In genomic region chr15:50391561-50391960, GRCh38 we compare ENCODE assay signal across 8 cellular contexts. TPM values are rescaled to one million over a fixed set of nuclear protein-coding genes. Genes with fewer than 3 reads are reported as not detected.
DNase-seq lines count a peak whose midpoint lies in the region; ATAC-seq, FAIRE-seq and TF ChIP-seq lines count a peak whose summit lies in the region.
"Not testable (repeated sequence)": the region's sequence is repeated elsewhere in the genome, so short reads cannot be mapped to it uniquely, and the experiment has no call there.

No MANE protein-coding gene starts in this region.

- DNase-seq in EH (ENCODE audit: low read depth): peak; percentile 39
- DNase-seq in SK-N-MC (ENCODE audit: low read depth, low spot score); HepG2 (ENCODE audit: low spot score); vagina (ENCODE audit: extremely low spot score in 2 of 2): not testable (repeated sequence)
- DNase-seq in dedifferentiated amniotic fluid mesenchymal stem cell (ENCODE audit: extremely low spot score): peak; percentile 21
- peak; percentile 37 for DNase-seq in fibroblast of gingiva (ENCODE audit: low read depth)
- peak; percentile 92 to 96 for DNase-seq in trophoblast cell

- intact Hi-C loops in HepG2 (cut with micrococcal nuclease; ENCODE audit: unreplicated experiment); vagina (cut with DNase I): not testable (repeated sequence)

- not testable (repeated sequence) for TF ChIP-seq RAD21 in HepG2 (CRISPR knock-in tag; IDR thresholded peaks at IDR 0.05)

- H3K14ac ChIP-seq in trophoblast cell (ENCODE audit: low read length): not testable (repeated sequence)

- not testable (repeated sequence) for H3K23ac ChIP-seq in trophoblast cell (ENCODE audit: low read length)

- not testable (repeated sequence) for H2AK5ac ChIP-seq in trophoblast cell (ENCODE audit: low read length)

- not testable (repeated sequence) for TF ChIP-seq CTCF in Loucy (conservative IDR thresholded peaks at IDR 0.05; ENCODE audit: low read length); HepG2 (CRISPR knock-in tag; IDR thresholded peaks at IDR 0.05); vagina (IDR thresholded peaks at IDR 0.05)

- not testable (repeated sequence) for H3K79me2 ChIP-seq in Loucy (ENCODE audit: insufficient read depth, low read length); HepG2 (ENCODE audit: insufficient read depth, low read length); trophoblast cell (ENCODE audit: control insufficient read depth, insufficient read depth, low read length, poor library complexity)

- TF ChIP-seq EP300 in HepG2 (IDR thresholded peaks at IDR 0.05; ENCODE audit: low read depth in 2 of 2, low read length in 2 of 2); HepG2 (CRISPR knock-in tag; IDR thresholded peaks at IDR 0.05; ENCODE audit: borderline replicate concordance): not testable (repeated sequence)

- H2BK12ac ChIP-seq in trophoblast cell (ENCODE audit: low read length): not testable (repeated sequence)

- H3K4me1 ChIP-seq in Loucy (ENCODE audit: insufficient read depth, low read length, poor library complexity, severe bottlenecking); HepG2 (ENCODE audit: insufficient read depth, low read length); trophoblast cell (ENCODE audit: control insufficient read depth in 1 of 2, insufficient read depth in 2 of 2, low read length in 2 of 2): not testable (repeated sequence)
- peaks cover 10% of the 10 kb centered on the region for H3K4me1 ChIP-seq in vagina

- CTCF ChIA-PET in HepG2 (lab: Yijun Ruan, JAX; ENCODE audit: low intra/inter-chr PET ratio, low total read pairs): not testable (repeated sequence)

- H3K9me2 ChIP-seq in Loucy (replicated peaks; ENCODE audit: low read depth, low read length): not testable (repeated sequence)

- H4K20me1 ChIP-seq in Loucy (ENCODE audit: insufficient read depth, low read length, poor library complexity, severe bottlenecking); HepG2 (ENCODE audit: insufficient read depth, low read length): not testable (repeated sequence)

- not testable (repeated sequence) for TF ChIP-seq POLR2A in HepG2 (IDR thresholded peaks at IDR 0.05; ENCODE audit: insufficient read depth in 1 of 2, low read depth in 2 of 2, low read length in 2 of 2); vagina (IDR thresholded peaks at IDR 0.05)

- FAIRE-seq in HepG2 (lab: Jason Lieb, UNC): not testable (repeated sequence)

- H3K27ac ChIP-seq in SK-N-MC: peak overlapping the region; percentile 89
- not testable (repeated sequence) for H3K27ac ChIP-seq in HepG2 (ENCODE audit: extremely low read length, insufficient read depth, low read length)
- H3K27ac ChIP-seq in trophoblast cell (ENCODE audit: low read depth, low read length): peak overlapping the region; percentile 79
- peak overlapping the region; percentile 56 for H3K27ac ChIP-seq in vagina

- peak overlapping the region; percentile 80 for H2AFZ ChIP-seq in Loucy (ENCODE audit: low read length)
- H2AFZ ChIP-seq in HepG2 (ENCODE audit: low read length); trophoblast cell (ENCODE audit: insufficient read depth, low read length, poor library complexity): not testable (repeated sequence)

- peak overlapping the region; percentile 66 for H2BK5ac ChIP-seq in trophoblast cell (ENCODE audit: low read depth, low read length, poor library complexity)

- 53% methylated on average over 4 of the region's 4 CpGs for WGBS in HepG2 (ENCODE audit: low lambda C conversion rate)
- WGBS in trophoblast cell (ENCODE audit: extremely low coverage, insufficient coverage, insufficient read length): no CpG with 5 or more reads among the region's 4 CpGs

- H3K4ac ChIP-seq in trophoblast cell (ENCODE audit: low read depth, low read length): not testable (repeated sequence)

- not testable (repeated sequence) for H3K9ac ChIP-seq in Loucy (ENCODE audit: low read depth, low read length, poor library complexity, severe bottlenecking); SK-N-MC (ENCODE audit: insufficient read length); HepG2 (ENCODE audit: insufficient read depth, low read depth, low read length); trophoblast cell (ENCODE audit: low read length)

- H3K79me1 ChIP-seq in trophoblast cell (ENCODE audit: low read length): not testable (repeated sequence)

- not testable (repeated sequence) for H4K12ac ChIP-seq in trophoblast cell (ENCODE audit: low read depth, low read length)

- POLR2A ChIA-PET in HepG2 (lab: Yijun Ruan, JAX): interaction anchor here (1.4 kb wide), 1 partner anchor 32 kb away, joined by 6 read pairs; no protein-coding TSS in a partner anchor

- not testable (repeated sequence) for H3F3A ChIP-seq in Loucy (ENCODE audit: low read depth)

- not testable (repeated sequence) for H4K91ac ChIP-seq in trophoblast cell (ENCODE audit: low read depth, low read length)

- H3K36me3 ChIP-seq in Loucy (ENCODE audit: insufficient read depth, low read length); SK-N-MC (ENCODE audit: insufficient read depth, low read length); HepG2 (replicated peaks in 1 of 2; ENCODE audit: control insufficient read depth in 1 of 2, insufficient read depth in 2 of 2, low read length in 2 of 2); trophoblast cell (ENCODE audit: control insufficient read depth in 1 of 2, insufficient read depth in 2 of 2, low read length in 2 of 2); vagina: not testable (repeated sequence)

- in situ Hi-C loops in HepG2 (cut with HindIII; ENCODE audit: extremely low pct_ligation_motif_present, low pct_unique_long_range_greater_than_20kb): not testable (repeated sequence)

- not testable (repeated sequence) for H4K8ac ChIP-seq in trophoblast cell (ENCODE audit: low read depth, low read length)

- peak overlapping the region; percentile 19 for H2BK120ac ChIP-seq in trophoblast cell (ENCODE audit: insufficient read depth, low read length, poor library complexity)

- not testable (repeated sequence) for ATAC-seq in HepG2

- H3K18ac ChIP-seq in trophoblast cell (ENCODE audit: low read length): not testable (repeated sequence)

- not testable (repeated sequence) for H3K27me3 ChIP-seq in Loucy (ENCODE audit: insufficient read depth, low read length, poor library complexity, severe bottlenecking); HepG2 (ENCODE audit: control insufficient read depth in 1 of 2, insufficient read depth in 2 of 2, low read length in 2 of 2); trophoblast cell (ENCODE audit: insufficient read depth, low read length); vagina

- H3K4me2 ChIP-seq in Loucy (ENCODE audit: low read depth, low read length, poor library complexity, severe bottlenecking); trophoblast cell (ENCODE audit: low read length): not testable (repeated sequence)
- 0 out of 2 replicates have a peak overlapping the region, but pooled peaks have one; percentile 5 for H3K4me2 ChIP-seq in HepG2 (ENCODE audit: low read depth, low read length)

- not testable (repeated sequence) for H3K9me3 ChIP-seq in Loucy (ENCODE audit: insufficient read depth, low read depth, low read length); SK-N-MC (ENCODE audit: low read depth, low read length); HepG2 (ENCODE audit: low read length); trophoblast cell (ENCODE audit: insufficient read depth, low read depth, low read length); vagina

- not testable (repeated sequence) for BruUV-seq in HepG2 (replicated peaks; lab: Mats Ljungman, UMichigan)

- H3K4me3 ChIP-seq in Loucy (ENCODE audit: low read length, poor library complexity, severe bottlenecking); SK-N-MC; HepG2 (replicated peaks in 1 of 3; ENCODE audit: insufficient read depth in 1 of 3, low read depth in 2 of 3, low read length in 3 of 3); trophoblast cell (ENCODE audit: low read depth, low read length); vagina: not testable (repeated sequence)

RNA-seq across cellular contexts. Expression of gene USP8, which starts 32.6 kb away (rescaled TPM):
- 50.7 and 81.7 TPM in 2 replicates for total RNA-seq in HepG2 (2016; rRNA removed; fragmentation: Illumina TruSeq; extraction: Trizol)
- total RNA-seq in HepG2 (2016; cell fraction: cytosol; rRNA removed; fragmentation: Illumina TruSeq; extraction: Trizol; ENCODE audit: low read depth): 11.2 and 14.5 TPM in 2 replicates
- total RNA-seq in HepG2 (2016; cell fraction: insoluble cytoplasmic fraction; rRNA removed; fragmentation: Illumina TruSeq; extraction: Trizol): 48.7 and 82.0 TPM in 2 replicates
- total RNA-seq in HepG2 (2016; cell fraction: membrane; rRNA removed; fragmentation: Illumina TruSeq; extraction: Trizol): 30.7 and 31.0 TPM in 2 replicates
- 44.8 and 46.9 TPM in 2 replicates for total RNA-seq in HepG2 (2016; cell fraction: nucleus; rRNA removed; fragmentation: Illumina TruSeq; extraction: Trizol)
- polyA plus RNA-seq in HepG2 (2011; rRNA removed): 26.3 and 36.4 TPM in 2 replicates
- 15.1 and 21.9 TPM in 2 replicates for polyA plus RNA-seq in HepG2 (2011; cell fraction: cytosol; rRNA removed)
- 14.4 and 15.6 TPM in 2 replicates for polyA plus RNA-seq in HepG2 (2011; cell fraction: nucleus; rRNA removed)
- polyA plus RNA-seq in HepG2 (2012): 26.8 and 30.6 TPM in 2 replicates
- 3.1 and 4.0 TPM in 2 replicates for polyA plus RNA-seq in HepG2 (2016; cell fraction: cytosol; fragmentation: Illumina TruSeq; extraction: Trizol; ENCODE audit: low read depth)
- 52.2 and 54.4 TPM in 2 replicates for polyA plus RNA-seq in HepG2 (2016; cell fraction: insoluble cytoplasmic fraction; fragmentation: Illumina TruSeq; extraction: Trizol; ENCODE audit: low read depth)
- 10.5 and 10.8 TPM in 2 replicates for polyA plus RNA-seq in HepG2 (2016; cell fraction: membrane; fragmentation: Illumina TruSeq; extraction: Trizol; ENCODE audit: low read depth)
- polyA plus RNA-seq in HepG2 (2016; cell fraction: nucleus; fragmentation: Illumina TruSeq; extraction: Trizol; ENCODE audit: insufficient read depth, low read depth): 36.0 and 40.8 TPM in 2 replicates
- polyA minus RNA-seq in HepG2 (2011; rRNA and poly(A)+ RNA removed; ENCODE audit: low replicate concordance): 68.4 and 120 TPM in 2 replicates
- polyA minus RNA-seq in HepG2 (2011; cell fraction: cytosol; rRNA and poly(A)+ RNA removed): 30.4 and 31.0 TPM in 2 replicates
- 80.5 and 86.0 TPM in 2 replicates for polyA minus RNA-seq in HepG2 (2011; cell fraction: nucleus; rRNA and poly(A)+ RNA removed)
- polyA plus RNA-seq in trophoblast cell (2013): 58.3 and 59.8 TPM in 2 replicates
- total RNA-seq in vagina: 33.9 TPM

RNA-seq across cellular contexts. Expression of gene GABPB1, which starts 36.6 kb away (rescaled TPM):
- 39.5 and 50.8 TPM in 2 replicates for total RNA-seq in HepG2 (2016; rRNA removed; fragmentation: Illumina TruSeq; extraction: Trizol)
- 20.3 and 21.4 TPM in 2 replicates for total RNA-seq in HepG2 (2016; cell fraction: cytosol; rRNA removed; fragmentation: Illumina TruSeq; extraction: Trizol; ENCODE audit: low read depth)
- 39.6 and 53.8 TPM in 2 replicates for total RNA-seq in HepG2 (2016; cell fraction: insoluble cytoplasmic fraction; rRNA removed; fragmentation: Illumina TruSeq; extraction: Trizol)
- 21.1 and 26.8 TPM in 2 replicates for total RNA-seq in HepG2 (2016; cell fraction: membrane; rRNA removed; fragmentation: Illumina TruSeq; extraction: Trizol)
- 26.7 and 32.6 TPM in 2 replicates for total RNA-seq in HepG2 (2016; cell fraction: nucleus; rRNA removed; fragmentation: Illumina TruSeq; extraction: Trizol)
- polyA plus RNA-seq in HepG2 (2011; rRNA removed): 17.3 and 17.5 TPM in 2 replicates
- polyA plus RNA-seq in HepG2 (2011; cell fraction: cytosol; rRNA removed): 14.7 and 16.5 TPM in 2 replicates
- polyA plus RNA-seq in HepG2 (2011; cell fraction: nucleus; rRNA removed): 13.3 and 13.7 TPM in 2 replicates
- polyA plus RNA-seq in HepG2 (2012): 16.1 and 16.5 TPM in 2 replicates
- 4.0 and 4.5 TPM in 2 replicates for polyA plus RNA-seq in HepG2 (2016; cell fraction: cytosol; fragmentation: Illumina TruSeq; extraction: Trizol; ENCODE audit: low read depth)
- polyA plus RNA-seq in HepG2 (2016; cell fraction: insoluble cytoplasmic fraction; fragmentation: Illumina TruSeq; extraction: Trizol; ENCODE audit: low read depth): 41.6 and 42.3 TPM in 2 replicates
- 7.4 and 10.3 TPM in 2 replicates for polyA plus RNA-seq in HepG2 (2016; cell fraction: membrane; fragmentation: Illumina TruSeq; extraction: Trizol; ENCODE audit: low read depth)
- 29.3 and 31.2 TPM in 2 replicates for polyA plus RNA-seq in HepG2 (2016; cell fraction: nucleus; fragmentation: Illumina TruSeq; extraction: Trizol; ENCODE audit: insufficient read depth, low read depth)
- polyA minus RNA-seq in HepG2 (2011; rRNA and poly(A)+ RNA removed; ENCODE audit: low replicate concordance): 18.7 and 35.6 TPM in 2 replicates
- 16.2 and 16.9 TPM in 2 replicates for polyA minus RNA-seq in HepG2 (2011; cell fraction: cytosol; rRNA and poly(A)+ RNA removed)
- polyA minus RNA-seq in HepG2 (2011; cell fraction: nucleus; rRNA and poly(A)+ RNA removed): 26.9 and 28.7 TPM in 2 replicates
- 42.2 and 43.4 TPM in 2 replicates for polyA plus RNA-seq in trophoblast cell (2013)
- total RNA-seq in vagina: 13.3 TPM
